In genomic region chr12:95874452-95874851, GRCh38 we compare ENCODE assay signal across 20 cellular contexts. TPM values are rescaled to one million over a fixed set of nuclear protein-coding genes. Genes with fewer than 3 reads are reported as not detected.
DNase-seq lines count a peak whose midpoint lies in the region; ATAC-seq, FAIRE-seq and TF ChIP-seq lines count a peak whose summit lies in the region.
"Had no signal": no experiment of that assay in that cellular context is flagged by ENCODE, and none has a peak within 500 bp of the region (broad histone marks: within the 10 kb centered on the region; RNA-seq: fewer than 3 reads in every experiment).

No MANE protein-coding gene starts in this region.

- H4K8ac ChIP-seq in H1 (ENCODE audit: extremely low read depth, insufficient read depth, low read length): no peak overlapping the region

- 0 out of 2 replicates have a peak, but pooled peaks cover 4% of the 10 kb centered on the region for H4K20me1 ChIP-seq in HCT116 (ENCODE audit: insufficient read depth)
- H4K20me1 ChIP-seq in H1 (replicated peaks in 1 of 2; ENCODE audit: control insufficient read depth in 1 of 2, insufficient read depth in 2 of 2, low read length in 2 of 2): no peaks in the 10 kb centered on the region

- peaks cover 0 to 4% of the 10 kb centered on the region in 2 experiments; a peak in 1 of 4 replicates for H3K4me1 ChIP-seq in HCT116 (ENCODE audit: control insufficient read depth in 1 of 2, insufficient read depth in 2 of 2, low read length in 2 of 2)
- peaks cover 0 to 11% (median 2%) of the 10 kb centered on the region in 4 experiments; a peak in 3 of 7 replicates for H3K4me1 ChIP-seq in H1 (replicated peaks in 1 of 4; ENCODE audit: control insufficient read depth in 3 of 4, insufficient read depth in 4 of 4, low read length in 3 of 4)
- H3K4me1 ChIP-seq in ascending aorta: no peaks in the 10 kb centered on the region
- H3K4me1 ChIP-seq: SJCRH30 had no signal

- no peak overlapping the region for H2BK12ac ChIP-seq in H1 (ENCODE audit: low read depth, low read length)

- no peak overlapping the region for H2AFZ ChIP-seq in HCT116 (ENCODE audit: low read depth, low read length, poor library complexity, severe bottlenecking)
- H2AFZ ChIP-seq in H1 (ENCODE audit: low read length): no peak overlapping the region

- no peaks in the 10 kb centered on the region for H3K79me2 ChIP-seq in HCT116 (ENCODE audit: insufficient read depth, low read length)
- H3K79me2 ChIP-seq in H1 (ENCODE audit: control insufficient read depth in 1 of 2, insufficient read depth in 2 of 2, low read length in 2 of 2): no peaks in the 10 kb centered on the region

- no peak for TF ChIP-seq EP300 in H1 (IDR thresholded peaks at IDR 0.05; ENCODE audit: borderline replicate concordance in 1 of 2, low read depth in 2 of 2, low read length in 2 of 2)

- H2BK20ac ChIP-seq in H1 (ENCODE audit: low read length): no peak overlapping the region

- peak overlapping the region; percentile 0 for H3K27ac Mint-ChIP-seq in activated T-cell treated with anti-CD3 and anti-CD28 coated beads, Interleukin-2, amount 50 U/mL, for 72 hours
- peak overlapping the region; percentile 34 for H3K27ac Mint-ChIP-seq in nephron progenitor cell
- H3K27ac Mint-ChIP-seq: B cell, CD14-positive monocyte had no signal

- no peaks in the 10 kb centered on the region for H3K9me3 Mint-ChIP-seq in activated T-cell treated with anti-CD3 and anti-CD28 coated beads, Interleukin-2, amount 50 U/mL, for 72 hours
- no peaks in the 10 kb centered on the region for H3K9me3 Mint-ChIP-seq in activated T-cell treated with anti-CD3 and anti-CD28 coated beads, Interleukin-2, amount 50 U/mL, for 4 hours
- H3K9me3 Mint-ChIP-seq in nephron progenitor cell: peaks cover 8% of the 10 kb centered on the region
- H3K9me3 Mint-ChIP-seq: CD14-positive monocyte had no signal

- no peak for ATAC-seq in activated T-cell treated with anti-CD3 and anti-CD28 coated beads, Interleukin-2, amount 50 U/mL, for 72 hours (replicated peaks in 1 of 2)
- no peak for ATAC-seq in activated T-cell treated with anti-CD3 and anti-CD28 coated beads, Interleukin-2, amount 50 U/mL, for 4 hours
- ATAC-seq in HCT116 (peak; percentile 66; the same call in 1 of the 2 replicates), HG02870 (IDR thresholded peaks at IDR 0.05; ENCODE audit: unreplicated experiment) (no peak)

- H3K23me2 ChIP-seq in H1 (ENCODE audit: low read depth, low read length): no peaks in the 10 kb centered on the region; the same call in 1 of the 2 replicates

- TF ChIP-seq CTCF in HCT116 (IDR thresholded peaks at IDR 0.05 in 2 of 3, conservative IDR thresholded peaks at IDR 0.05 in 1 of 3; ENCODE audit: borderline replicate concordance in 1 of 3, insufficient read depth in 1 of 3, low read depth in 2 of 3, low read length in 2 of 3) (no peak), H1 (IDR thresholded peaks at IDR 0.05; ENCODE audit: control extremely low read depth in 1 of 3, insufficient read depth in 1 of 3, low read depth in 1 of 3, low read length in 3 of 3) (peak in 2 of 3 experiments; percentile 24 to 32; a peak in 2 of 4 replicates), nephron progenitor cell (IDR thresholded peaks at IDR 0.05) (no peak), ascending aorta (IDR thresholded peaks at IDR 0.05) (no peak)

- H3K9me3 ChIP-seq in HCT116 (ENCODE audit: control insufficient read depth in 1 of 2, insufficient read depth in 1 of 2, low read depth in 1 of 2, low read length in 2 of 2): no peaks in the 10 kb centered on the region
- H3K9me3 ChIP-seq in H1 (ENCODE audit: insufficient read depth in 2 of 2, low read depth in 1 of 2, low read length in 1 of 2): peaks cover 5 to 13% of the 10 kb centered on the region in 2 experiments; a peak in 3 of 4 replicates
- H3K9me3 ChIP-seq in ascending aorta: no peaks in the 10 kb centered on the region
- H3K9me3 ChIP-seq: MG63, SJCRH30 had no signal

- CTCF ChIA-PET in HCT116 (lab: Charles Lee): no interaction called here
- CTCF ChIA-PET in H1 (lab: Charles Lee; ENCODE audit: partially characterized antibody): interaction anchor here (1.4 to 1.6 kb wide), 2 partner anchors 85 to 124 kb away, joined by 4 to 5 read pairs; no protein-coding TSS in a partner anchor

- H3K27ac ChIP-seq in HCT116 (ENCODE audit: low read depth, low read length): no peak overlapping the region
- H3K27ac ChIP-seq in H1 (ENCODE audit: low read depth, low read length): no peak overlapping the region
- H3K27ac ChIP-seq in ascending aorta: no peak overlapping the region
- H3K27ac ChIP-seq: SJCRH30 had no signal

- no peaks in the 10 kb centered on the region for H3K9me2 ChIP-seq in HCT116 (ENCODE audit: insufficient read depth)

- no peak overlapping the region for H4K91ac ChIP-seq in H1 (replicated peaks; ENCODE audit: insufficient read length, low read length)

- H3K4me3 ChIP-seq in HCT116 (replicated peaks in 1 of 2; ENCODE audit: low read depth in 1 of 2, low read length in 2 of 2) (no peak overlapping the region), H1 (ENCODE audit: extremely low read depth in 1 of 4, insufficient read depth in 2 of 4, low read depth in 3 of 4, low read length in 4 of 4) (no peak overlapping the region), ascending aorta (no peak overlapping the region)
- H3K4me3 ChIP-seq: MG63, SJCRH30 had no signal

- no peak overlapping the region for H2BK120ac ChIP-seq in H1 (replicated peaks; ENCODE audit: low read depth, low read length)

- H3K4me2 ChIP-seq in HCT116 (ENCODE audit: low read length) (no peak overlapping the region), H1 (ENCODE audit: insufficient read depth in 1 of 2, low read depth in 2 of 2, low read length in 2 of 2) (no peak overlapping the region)

- no peaks in the 10 kb centered on the region for H3K27me3 Mint-ChIP-seq in activated T-cell treated with anti-CD3 and anti-CD28 coated beads, Interleukin-2, amount 50 U/mL, for 72 hours (ENCODE audit: low read depth)
- H3K27me3 Mint-ChIP-seq in activated T-cell treated with anti-CD3 and anti-CD28 coated beads, Interleukin-2, amount 50 U/mL, for 4 hours (ENCODE audit: low read depth): no peaks in the 10 kb centered on the region
- H3K27me3 Mint-ChIP-seq in nephron progenitor cell (ENCODE audit: low read depth, poor library complexity): no peaks in the 10 kb centered on the region
- H3K27me3 Mint-ChIP-seq: B cell had no signal

- POLR2A ChIA-PET in HCT116 (lab: Charles Lee) (no interaction called here), H1 (lab: Charles Lee; ENCODE audit: partially characterized antibody) (interaction anchor here (1.4 kb wide), 2 partner anchors 9 to 17 kb away, joined by 4 to 5 read pairs; no protein-coding TSS in a partner anchor)

- no peak overlapping the region for H2AK5ac ChIP-seq in H1 (ENCODE audit: low read depth, low read length)

- no peak overlapping the region for H2BK15ac ChIP-seq in H1 (ENCODE audit: low read length)

- TF ChIP-seq POLR2A in HCT116 (IDR thresholded peaks at IDR 0.05; ENCODE audit: borderline replicate concordance, extremely low read depth, insufficient read depth, insufficient read length): no peak
- TF ChIP-seq POLR2A in H1 (IDR thresholded peaks at IDR 0.05; ENCODE audit: control extremely low read depth in 1 of 2, low read depth in 2 of 2, low read length in 2 of 2): 0 out of 3 replicates have a peak, but pooled peaks of 1 of the 2 experiments have one; percentile 14

- H3K36me3 ChIP-seq in HCT116 (ENCODE audit: control insufficient read depth in 1 of 2, insufficient read depth in 2 of 2, low read length in 2 of 2): no peaks in the 10 kb centered on the region; a peak in 1 of 4 replicates
- peaks cover 0 to 4% (median 0%) of the 10 kb centered on the region in 4 experiments; a peak in 2 of 8 replicates for H3K36me3 ChIP-seq in H1 (ENCODE audit: control insufficient read depth in 2 of 4, insufficient read depth in 4 of 4, low read length in 3 of 4)
- no peaks in the 10 kb centered on the region for H3K36me3 ChIP-seq in ascending aorta

- no peak overlapping the region for H3K4ac ChIP-seq in H1 (replicated peaks; ENCODE audit: insufficient read length, low read depth, low read length)

- no peaks in the 10 kb centered on the region for H3K79me1 ChIP-seq in H1 (ENCODE audit: low read depth, low read length)

- no peaks in the 10 kb centered on the region for H3K27me3 ChIP-seq in HCT116 (ENCODE audit: insufficient read depth, low read length)
- no peaks in the 10 kb centered on the region for H3K27me3 ChIP-seq in H1 (replicated peaks in 1 of 4; ENCODE audit: control insufficient read depth in 3 of 4, extremely low read depth in 1 of 4, insufficient read depth in 3 of 4, low read length in 3 of 4)
- H3K27me3 ChIP-seq in ascending aorta: no peaks in the 10 kb centered on the region
- H3K27me3 ChIP-seq: MG63, SJCRH30 had no signal

- no peak overlapping the region for H3K14ac ChIP-seq in H1 (ENCODE audit: insufficient read length)

- no peak for DNase-seq in activated T-cell treated with anti-CD3 and anti-CD28 coated beads, Interleukin-2, amount 50 U/mL, for 72 hours
- DNase-seq in activated T-cell treated with anti-CD3 and anti-CD28 coated beads, Interleukin-2, amount 50 U/mL, for 4 hours: no peak
- DNase-seq in HCT116 (ENCODE audit: low read depth, low spot score) (no peak), H1 (ENCODE audit: low read depth in 1 of 2, low spot score in 2 of 2) (peak in 1 of 2 experiments; percentile 56), nephron progenitor cell (no peak), ascending aorta (ENCODE audit: low spot score in 2 of 2) (no peak)
- DNase-seq: DMS79 treated with DMSO at 0.1 percent for 48 hours, MG63, NCI-H1417 treated with DMSO at 0.1 percent for 48 hours, NCI-H187 treated with DMSO at 0.1 percent for 48 hours, NCI-H345, NCI-H524, SJCRH30, T-helper 1 cell had no signal

- no TSS peak for BruUV-seq in HCT116 (replicated peaks; lab: Mats Ljungman, UMichigan)

- TF ChIP-seq RAD21 in HCT116 (IDR thresholded peaks at IDR 0.05; ENCODE audit: low read depth): no peak
- peak; percentile 53 to 60 for TF ChIP-seq RAD21 in H1 (IDR thresholded peaks at IDR 0.05 in 1 of 2, conservative IDR thresholded peaks at IDR 0.05 in 1 of 2; ENCODE audit: low read depth in 2 of 2, low read length in 2 of 2)

- WGBS in H1 (ENCODE audit: extremely low coverage in 1 of 2, insufficient coverage in 1 of 2, insufficient read length in 1 of 2, insufficient replicate concordance in 2 of 2, low coverage in 1 of 2, low lambda C conversion rate in 2 of 2, missing lambda C conversion rate in 1 of 2), 2 experiments: 87% methylated on average over 4 of the region's 4 CpGs; no CpG with 5 or more reads in 1 of the 2 experiments

- H3K4me1 Mint-ChIP-seq in activated T-cell treated with anti-CD3 and anti-CD28 coated beads, Interleukin-2, amount 50 U/mL, for 72 hours (ENCODE audit: low read depth): no peaks in the 10 kb centered on the region
- H3K4me1 Mint-ChIP-seq in activated T-cell treated with anti-CD3 and anti-CD28 coated beads, Interleukin-2, amount 50 U/mL, for 4 hours (ENCODE audit: low read depth): no peaks in the 10 kb centered on the region
- H3K4me1 Mint-ChIP-seq in nephron progenitor cell: peaks cover 12% of the 10 kb centered on the region
- H3K4me1 Mint-ChIP-seq: CD14-positive monocyte had no signal

- H3K23ac ChIP-seq in H1 (ENCODE audit: insufficient read length): no peak overlapping the region

- FAIRE-seq in H1 (lab: Jason Lieb, UNC): peak; percentile 60
- FAIRE-seq: A204.1, D721Med, RCC 7860 had no signal

- H3K36me3 Mint-ChIP-seq in activated T-cell treated with anti-CD3 and anti-CD28 coated beads, Interleukin-2, amount 50 U/mL, for 72 hours (ENCODE audit: insufficient read depth in 2 of 2): no peaks in the 10 kb centered on the region
- H3K36me3 Mint-ChIP-seq in activated T-cell treated with anti-CD3 and anti-CD28 coated beads, Interleukin-2, amount 50 U/mL, for 4 hours (ENCODE audit: insufficient read depth): peaks cover 20% of the 10 kb centered on the region
- peaks cover 54% of the 10 kb centered on the region for H3K36me3 Mint-ChIP-seq in nephron progenitor cell (ENCODE audit: low read depth)

- no peak overlapping the region for H3K18ac ChIP-seq in H1 (ENCODE audit: extremely low read depth, low read length)

- no peak overlapping the region for H3K9ac ChIP-seq in HCT116 (ENCODE audit: low read length)
- no peak overlapping the region for H3K9ac ChIP-seq in H1 (replicated peaks in 1 of 4; ENCODE audit: extremely low read depth in 1 of 4, low read depth in 3 of 4, low read length in 3 of 4)

- intact Hi-C loops in HCT116 (cut with micrococcal nuclease) (no loop called here), ascending aorta (cut with DNase I) (no loop called here)

- H2BK5ac ChIP-seq in H1 (ENCODE audit: low read depth, low read length): no peak overlapping the region

- no peak overlapping the region for H4K5ac ChIP-seq in H1 (ENCODE audit: insufficient read length, low read depth, low read length)

- H3K4me3 Mint-ChIP-seq in activated T-cell treated with anti-CD3 and anti-CD28 coated beads, Interleukin-2, amount 50 U/mL, for 72 hours: no peak overlapping the region
- no peak overlapping the region for H3K4me3 Mint-ChIP-seq in activated T-cell treated with anti-CD3 and anti-CD28 coated beads, Interleukin-2, amount 50 U/mL, for 4 hours
- H3K4me3 Mint-ChIP-seq in nephron progenitor cell: no peak overlapping the region
- H3K4me3 Mint-ChIP-seq: B cell, CD14-positive monocyte had no signal

- H3K56ac ChIP-seq in H1 (replicated peaks; ENCODE audit: insufficient read length, low read depth, low read length): no peak overlapping the region

- RAD21 ChIA-PET in HCT116 (lab: Charles Lee; ENCODE audit: low non-redundant PET in 1 of 2, low total read pairs in 2 of 2, uncharacterized antibody in 2 of 2, unreplicated experiment in 2 of 2): no interaction called here

RNA-seq across cellular contexts. Expression of gene SNRPF, which starts 15.7 kb away (rescaled TPM):
- 10 to 100 TPM; 36.3 to 36.6 TPM for total RNA-seq in activated T-cell treated with anti-CD3 and anti-CD28 coated beads, Interleukin-2, amount 50 U/mL, for 72 hours
- total RNA-seq in activated T-cell treated with anti-CD3 and anti-CD28 coated beads, Interleukin-2, amount 50 U/mL, for 4 hours: 10 to 100 TPM; 70.3 to 81.5 (median 79.7) TPM
- total RNA-seq in HCT116 (2021; ENCODE audit: unreplicated experiment) (56.3 TPM), ascending aorta (not detected)
- polyA plus RNA-seq in HCT116 (2012): 77.5 and 113 TPM in 2 replicates
- total RNA-seq in H1 (2021; fragmentation: NEBNext Ultra II Directional; extraction: Animal tissue kit (Norgen Biotek cat#: 25700)): 79.7 and 87.7 TPM in 2 replicates
- polyA plus RNA-seq in H1 (2011; rRNA removed): 40.4 and 58.5 TPM in 2 replicates
- polyA plus RNA-seq in H1 (2011; cell fraction: cytosol; rRNA removed): 59.0 TPM
- 19.1 TPM for polyA plus RNA-seq in H1 (2011; cell fraction: nucleus; rRNA removed)
- 156 to 204 TPM (median 175 TPM) in 4 replicates for polyA plus RNA-seq in H1 (2012, experiment 1 of 2)
- polyA plus RNA-seq in H1 (2012, experiment 2 of 2): 13.1 TPM
- 123 TPM for polyA plus RNA-seq in H1 (2013, experiment 1 of 2)
- 142 TPM for polyA plus RNA-seq in H1 (2013, experiment 2 of 2)
- 12.6 and 13.2 TPM in 2 replicates for polyA minus RNA-seq in H1 (2011; rRNA and poly(A)+ RNA removed)
- 20.6 TPM for polyA minus RNA-seq in H1 (2011; cell fraction: cytosol; rRNA and poly(A)+ RNA removed)
- polyA minus RNA-seq in H1 (2011; cell fraction: nucleus; rRNA and poly(A)+ RNA removed): 30.0 TPM

Comparison
In these comparisons a context has a peak if more than half of its experiments do, and no peak if none do; other contexts are left out.
1. CTCF ChIP-seq: peak in H1 (2 of 3); none in HCT116 (0 of 3), nephron progenitor cell (single experiment) and ascending aorta (0 of 3).
2. RNA of gene SNRPF, which starts 15.7 kb away (total RNA-seq): 79.7 to 87.7 TPM in H1, 70.3 to 81.5 TPM in activated T-cell treated with anti-CD3 and anti-CD28 coated beads, Interleukin-2, amount 50 U/mL, for 4 hours, 56.3 TPM in HCT116 (single experiment) and 36.3 to 36.6 TPM in activated T-cell treated with anti-CD3 and anti-CD28 coated beads, Interleukin-2, amount 50 U/mL, for 72 hours; not detected in ascending aorta (single experiment); every median in the first group is over 10 times any median in the second.